ENCODE assay signal across 24 cellular contexts in genomic region chr2:186065491-186065890, GRCh38.
"Had no signal": no experiment of that assay in that cellular context is flagged by ENCODE, and none has a peak within 500 bp of the region (broad histone marks: within the 10 kb centered on the region; RNA-seq: fewer than 3 reads in every experiment).

No MANE protein-coding gene starts in this region.

- H3K9ac ChIP-seq: neural progenitor cell, parathyroid adenoma had no signal

- H2AFZ ChIP-seq: hepatocyte, neural progenitor cell, parathyroid adenoma had no signal

- ATAC-seq: effector memory CD8-positive, alpha-beta T cell; gastrocnemius medialis; heart left ventricle; left cardiac atrium; left lung; naive thymus-derived CD4-positive, alpha-beta T cell; stimulated activated naive B cell treated with anti-CD40 and anti-IgM and Interleukin-4, amounts not matched to agents 10 μg/mL and 1 μg/mL and 100 μg/mL, for 72 hours; upper lobe of right lung had no signal

- DNase-seq: cerebellar nuclear complex; cortex of kidney; effector memory CD8-positive, alpha-beta T cell; gastrocnemius medialis; heart left ventricle; left cardiac atrium; left lung; mesendoderm; midbrain; naive thymus-derived CD4-positive, alpha-beta T cell; sigmoid colon; spleen; stimulated activated CD4-positive, alpha-beta T cell treated with anti-CD3 and anti-CD28 coated beads, Interleukin-2, amount 100 ng/mL, for 48 hours; stimulated activated naive B cell treated with anti-CD40 and anti-IgM and Interleukin-4, amounts not matched to agents 10 μg/mL and 1 μg/mL and 100 μg/mL, for 72 hours; transverse colon; upper lobe of right lung; uterus had no signal

- H3K27me3 ChIP-seq: gastrocnemius medialis, heart left ventricle, hepatocyte, left lung, neural progenitor cell, right atrium auricular region, sigmoid colon, spleen, transverse colon, upper lobe of right lung, uterus had no signal

- H3K4me2 ChIP-seq: hepatocyte, neural progenitor cell had no signal

- H3K27ac ChIP-seq: gastrocnemius medialis, heart left ventricle, hepatocyte, left lung, neural progenitor cell, parathyroid adenoma, right atrium auricular region, sigmoid colon, skin epidermis, spleen, transverse colon, upper lobe of right lung, uterus had no signal

- FAIRE-seq: endometrium, islet of Langerhans had no signal

- H3K4me3 ChIP-seq: gastrocnemius medialis, heart left ventricle, hepatocyte, left lung, neural progenitor cell, right atrium auricular region, sigmoid colon, skin epidermis, spleen, transverse colon, upper lobe of right lung, uterus had no signal

- H3K9me3 ChIP-seq: gastrocnemius medialis, heart left ventricle, left lung, right atrium auricular region, sigmoid colon, transverse colon, upper lobe of right lung, uterus had no signal

- H3K36me3 ChIP-seq: gastrocnemius medialis, heart left ventricle, left lung, neural progenitor cell, right atrium auricular region, sigmoid colon, spleen, transverse colon, upper lobe of right lung, uterus had no signal

- H3K4me1 ChIP-seq: left lung, parathyroid adenoma, right atrium auricular region, spleen, transverse colon, upper lobe of right lung, uterus had no signal

- H3K79me2 ChIP-seq: hepatocyte, parathyroid adenoma had no signal
